Comparison of ENCODE assay signal across 8 cellular contexts in the genomic region with DNA sequence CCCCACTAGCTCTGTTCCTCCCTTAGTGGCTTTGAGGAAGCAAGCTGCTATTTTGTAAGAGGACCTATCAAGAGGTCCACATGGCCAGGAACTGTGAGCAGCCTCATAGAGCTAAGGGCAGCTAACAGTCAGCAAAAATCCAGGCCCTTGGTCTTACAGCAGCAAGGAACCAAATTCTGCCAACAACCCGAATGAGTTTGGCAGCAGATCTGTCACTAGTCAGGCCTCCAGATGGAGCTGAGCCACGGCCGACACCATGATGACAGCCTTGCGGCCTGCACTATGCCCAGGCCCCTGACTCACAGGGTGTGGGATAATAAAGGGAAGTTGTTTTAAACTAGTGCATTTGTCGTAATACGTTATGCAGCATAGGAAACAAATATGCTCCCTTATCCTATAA. TPM values are rescaled to one million over a fixed set of nuclear protein-coding genes. Genes with fewer than 3 reads are reported as not detected.
DNase-seq lines count a peak whose midpoint lies in the region; ATAC-seq and TF ChIP-seq lines count a peak whose summit lies in the region.

No MANE protein-coding gene starts in this region.

- H3K27me3 Mint-ChIP-seq in naive B cell, result no peaks in the 10 kb centered on the region
- peaks cover 1% of the 10 kb centered on the region for H3K27me3 Mint-ChIP-seq in activated T-helper 1 cell treated with anti-CD3 and anti-CD28 coated beads, Interleukin-12 subunit alpha, Interleukin-12 subunit beta, Interleukin-2, Interleukin-4 antibody, amounts not matched to agents 30 ng/mL and 10 ng/mL and 1 ng/mL, durations not matched to agents 14 hours and 24 hours and 36 hours (ENCODE audit: insufficient read depth)
- no peaks in the 10 kb centered on the region for H3K27me3 Mint-ChIP-seq in progenitor cell of endocrine pancreas

- DNase-seq in Ammon's horn (ENCODE audit: low spot score), result peak; percentile 89
- peak; percentile 30 for DNase-seq in RPMI8226
- no peak for DNase-seq in naive B cell
- no peak for DNase-seq in HuH-7 (ENCODE audit: low spot score)
- no peak for DNase-seq in activated T-helper 1 cell treated with anti-CD3 and anti-CD28 coated beads, Interleukin-12 subunit alpha, Interleukin-12 subunit beta, Interleukin-2, Interleukin-4 antibody, amounts not matched to agents 30 ng/mL and 10 ng/mL and 1 ng/mL, durations not matched to agents 14 hours and 24 hours and 36 hours (ENCODE audit: low spot score)
- DNase-seq in progenitor cell of endocrine pancreas (ENCODE audit: low spot score, unreplicated experiment), result no peak

- no peaks in the 10 kb centered on the region for H3K9me3 Mint-ChIP-seq in naive B cell
- H3K9me3 Mint-ChIP-seq in activated T-helper 1 cell treated with anti-CD3 and anti-CD28 coated beads, Interleukin-12 subunit alpha, Interleukin-12 subunit beta, Interleukin-2, Interleukin-4 antibody, amounts not matched to agents 30 ng/mL and 10 ng/mL and 1 ng/mL, durations not matched to agents 14 hours and 24 hours and 36 hours, result no peaks in the 10 kb centered on the region
- H3K9me3 Mint-ChIP-seq in progenitor cell of endocrine pancreas (ENCODE audit: low read depth), result no peaks in the 10 kb centered on the region

- WGBS in esophagus, 2 donors, result 12 to 31% methylated on average over 6 of the region's 6 CpGs

- TF ChIP-seq CTCF in progenitor cell of endocrine pancreas (IDR thresholded peaks at IDR 0.05; ENCODE audit: unreplicated experiment), result no peak

- no peaks in the 10 kb centered on the region for H3K9me3 ChIP-seq in esophagus (ENCODE audit: control insufficient read depth in 2 of 2, insufficient read depth in 1 of 2, low read depth in 1 of 2, low read length in 1 of 2)

- no peaks in the 10 kb centered on the region for H3K4me1 ChIP-seq in esophagus (ENCODE audit: control insufficient read depth in 2 of 2, insufficient read depth in 2 of 2, low read length in 1 of 2)

- H3K4me1 Mint-ChIP-seq in naive B cell (peaks cover 22 to 35% (median 31%) of the 10 kb centered on the region in 3 donors), progenitor cell of endocrine pancreas (ENCODE audit: low read depth) (no peaks in the 10 kb centered on the region)
- no peaks in the 10 kb centered on the region for H3K4me1 Mint-ChIP-seq in activated T-helper 1 cell treated with anti-CD3 and anti-CD28 coated beads, Interleukin-12 subunit alpha, Interleukin-12 subunit beta, Interleukin-2, Interleukin-4 antibody, amounts not matched to agents 30 ng/mL and 10 ng/mL and 1 ng/mL, durations not matched to agents 14 hours and 24 hours and 36 hours (ENCODE audit: low read depth)

- intact Hi-C loops in activated T-helper 1 cell treated with anti-CD3 and anti-CD28 coated beads, Interleukin-12 subunit alpha, Interleukin-12 subunit beta, Interleukin-2, Interleukin-4 antibody, amounts not matched to agents 30 ng/mL and 10 ng/mL and 1 ng/mL, durations not matched to agents 14 hours and 24 hours and 36 hours (cut with micrococcal nuclease), result no loop called here

- H3K4me3 ChIP-seq in esophagus (ENCODE audit: low read depth in 1 of 2, low read length in 2 of 2), result no peak overlapping the region

- H3K36me3 Mint-ChIP-seq in naive B cell (no peaks in the 10 kb centered on the region), progenitor cell of endocrine pancreas (ENCODE audit: insufficient read depth) (no peaks in the 10 kb centered on the region)
- no peaks in the 10 kb centered on the region for H3K36me3 Mint-ChIP-seq in activated T-helper 1 cell treated with anti-CD3 and anti-CD28 coated beads, Interleukin-12 subunit alpha, Interleukin-12 subunit beta, Interleukin-2, Interleukin-4 antibody, amounts not matched to agents 30 ng/mL and 10 ng/mL and 1 ng/mL, durations not matched to agents 14 hours and 24 hours and 36 hours (ENCODE audit: low read depth)

- H3K27me3 ChIP-seq in esophagus (ENCODE audit: control insufficient read depth in 1 of 2, insufficient read depth in 2 of 2, low read length in 2 of 2), result no peaks in the 10 kb centered on the region

- ATAC-seq in naive B cell (ENCODE audit: low read depth in 2 of 2) (peak; percentile 61 to 66), HG03460 (IDR thresholded peaks at IDR 0.05; ENCODE audit: unreplicated experiment) (no peak)

- H3K4me3 Mint-ChIP-seq in naive B cell (peak overlapping the region in 1 of 8 donors; percentile 47), progenitor cell of endocrine pancreas (ENCODE audit: low read depth) (no peak overlapping the region)
- no peak overlapping the region for H3K4me3 Mint-ChIP-seq in activated T-helper 1 cell treated with anti-CD3 and anti-CD28 coated beads, Interleukin-12 subunit alpha, Interleukin-12 subunit beta, Interleukin-2, Interleukin-4 antibody, amounts not matched to agents 30 ng/mL and 10 ng/mL and 1 ng/mL, durations not matched to agents 14 hours and 24 hours and 36 hours

- peak overlapping the region in 2 of 6 donors; percentile 32 to 76 for H3K27ac Mint-ChIP-seq in naive B cell
- no peak overlapping the region for H3K27ac Mint-ChIP-seq in activated T-helper 1 cell treated with anti-CD3 and anti-CD28 coated beads, Interleukin-12 subunit alpha, Interleukin-12 subunit beta, Interleukin-2, Interleukin-4 antibody, amounts not matched to agents 30 ng/mL and 10 ng/mL and 1 ng/mL, durations not matched to agents 14 hours and 24 hours and 36 hours
- no peak overlapping the region for H3K27ac Mint-ChIP-seq in progenitor cell of endocrine pancreas

- H3K36me3 ChIP-seq in esophagus (ENCODE audit: control insufficient read depth in 2 of 2, insufficient read depth in 2 of 2, low read length in 1 of 2), result no peaks in the 10 kb centered on the region

- H3K27ac ChIP-seq in esophagus (ENCODE audit: low read depth in 2 of 2, low read length in 1 of 2), result peak overlapping the region; percentile 69 to 84

RNA-seq across cellular contexts. Expression of a gene that starts 28.0 kb away (rescaled TPM):
- polyA plus RNA-seq in esophagus (1,000 to 10,000 TPM in 1 of 2 donors, 100 to 1,000 TPM in 1; 679 to 1,046 TPM), naive B cell (ENCODE audit: low read depth in 6 of 6) (1,000 to 10,000 TPM; 1,065 to 1,461 (median 1,242) TPM)
- total RNA-seq in activated T-helper 1 cell treated with anti-CD3 and anti-CD28 coated beads, Interleukin-12 subunit alpha, Interleukin-12 subunit beta, Interleukin-2, Interleukin-4 antibody, amounts not matched to agents 30 ng/mL and 10 ng/mL and 1 ng/mL, durations not matched to agents 14 hours and 24 hours and 36 hours, result 416 and 426 TPM in 2 replicates
- total RNA-seq in progenitor cell of endocrine pancreas, result 1,238 and 1,313 TPM in 2 replicates

RNA-seq across cellular contexts. Expression of a gene that starts 35.3 kb away (rescaled TPM):
- polyA plus RNA-seq in esophagus (1 to 10 TPM; 3.3 to 6.1 TPM), naive B cell (ENCODE audit: low read depth in 6 of 6) (10 to 100 TPM in 5 of 6 donors, 1 to 10 TPM in 1; 8.7 to 18.9 (median 11.4) TPM)
- total RNA-seq in activated T-helper 1 cell treated with anti-CD3 and anti-CD28 coated beads, Interleukin-12 subunit alpha, Interleukin-12 subunit beta, Interleukin-2, Interleukin-4 antibody, amounts not matched to agents 30 ng/mL and 10 ng/mL and 1 ng/mL, durations not matched to agents 14 hours and 24 hours and 36 hours, result 28.2 and 28.4 TPM in 2 replicates
- 15.0 and 15.1 TPM in 2 replicates for total RNA-seq in progenitor cell of endocrine pancreas

Comparison
In these comparisons a context has a peak if more than half of its experiments do, and no peak if none do; other contexts are left out.
1. DNase-seq: peak in Ammon's horn (single experiment) and RPMI8226 (single experiment); none in naive B cell (single experiment), HuH-7 (single experiment), activated T-helper 1 cell treated with anti-CD3 and anti-CD28 coated beads, Interleukin-12 subunit alpha, Interleukin-12 subunit beta, Interleukin-2, Interleukin-4 antibody, amounts not matched to agents 30 ng/mL and 10 ng/mL and 1 ng/mL, durations not matched to agents 14 hours and 24 hours and 36 hours (single experiment) and progenitor cell of endocrine pancreas (single experiment).